In genomic region chrX:96655947-96656623, GRCh38 we compare ENCODE assay signal across 32 cellular contexts.
"Had no signal": no experiment of that assay in that cellular context is flagged by ENCODE, and none has a peak within 500 bp of the region (broad histone marks: within the 10 kb centered on the region; RNA-seq: fewer than 3 reads in every experiment).

No MANE protein-coding gene starts in this region.

- ATAC-seq: activated CD4-positive, CD25-positive, alpha-beta regulatory T cell treated with anti-CD3 and anti-CD28 coated beads, Interleukin-2, amount 50 U/mL, for 24 hours; activated CD8-positive, alpha-beta T cell treated with anti-CD3 and anti-CD28 coated beads for 36 hours; activated naive CD8-positive, alpha-beta T cell treated with anti-CD3 and anti-CD28 coated beads, Interleukin-2, amount 50 U/mL, for 24 hours; effector memory CD8-positive, alpha-beta T cell; esophagus mucosa; T-helper 17 cell had no signal

- H3K36me3 Mint-ChIP-seq: activated naive CD4-positive, alpha-beta T cell treated with anti-CD3 and anti-CD28 coated beads, Interleukin-2, amount 50 U/mL, for 24 hours; activated naive CD8-positive, alpha-beta T cell treated with anti-CD3 and anti-CD28 coated beads for 36 hours; brain had no signal

- H3K9me3 ChIP-seq: adrenal gland, breast epithelium had no signal

- H3K4me3 ChIP-seq: adrenal gland, breast epithelium, cardiac muscle cell had no signal

- H3K27me3 ChIP-seq: cardiac muscle cell had no signal

- H3K9me3 Mint-ChIP-seq: activated B cell treated with CpG ODN at 0.5 μM for 24 hours; activated CD8-positive, alpha-beta T cell treated with anti-CD3 and anti-CD28 coated beads for 36 hours; activated naive CD4-positive, alpha-beta T cell treated with anti-CD3 and anti-CD28 coated beads for 36 hours; activated naive CD4-positive, alpha-beta T cell treated with anti-CD3 and anti-CD28 coated beads, Interleukin-2, amount 50 U/mL, for 24 hours; activated naive CD8-positive, alpha-beta T cell treated with anti-CD3 and anti-CD28 coated beads for 36 hours; activated naive CD8-positive, alpha-beta T cell treated with anti-CD3 and anti-CD28 coated beads, Interleukin-2, amount 50 U/mL, for 24 hours; activated T-helper 1 cell treated with anti-CD3 and anti-CD28 coated beads, Interleukin-12 subunit alpha, Interleukin-12 subunit beta, Interleukin-2, Interleukin-4 antibody, amounts not matched to agents 30 ng/mL and 10 ng/mL and 1 ng/mL, durations not matched to agents 14 hours and 24 hours and 36 hours; activated T-helper 2 cell treated with anti-CD3 and anti-CD28 coated beads, Interferon-gamma antibody, Interleukin-2, Interleukin-4, amounts not matched to agents 10 μg/mL and 5 μg/mL and 100 μg/mL, durations not matched to agents 14 hours and 24 hours and 36 hours; central memory CD8-positive, alpha-beta T cell; effector memory CD8-positive, alpha-beta T cell; T-helper 2 cell treated with Interferon-gamma antibody and Interleukin-4, amounts not matched to agents 5 μg/mL and 100 μg/mL, for 36 hours had no signal

- H3K27me3 Mint-ChIP-seq: activated CD8-positive, alpha-beta T cell treated with anti-CD3 and anti-CD28 coated beads for 36 hours; activated naive CD8-positive, alpha-beta T cell treated with anti-CD3 and anti-CD28 coated beads, Interleukin-2, amount 50 U/mL, for 24 hours had no signal

- H3K27ac Mint-ChIP-seq: activated B cell treated with CpG ODN at 0.5 μM for 24 hours; activated CD8-positive, alpha-beta T cell treated with anti-CD3 and anti-CD28 coated beads for 36 hours; activated naive CD4-positive, alpha-beta T cell treated with anti-CD3 and anti-CD28 coated beads for 36 hours; activated naive CD4-positive, alpha-beta T cell treated with anti-CD3 and anti-CD28 coated beads, Interleukin-2, amount 50 U/mL, for 24 hours; activated naive CD8-positive, alpha-beta T cell treated with anti-CD3 and anti-CD28 coated beads for 36 hours; activated naive CD8-positive, alpha-beta T cell treated with anti-CD3 and anti-CD28 coated beads, Interleukin-2, amount 50 U/mL, for 24 hours; activated T-helper 1 cell treated with anti-CD3 and anti-CD28 coated beads, Interleukin-12 subunit alpha, Interleukin-12 subunit beta, Interleukin-2, Interleukin-4 antibody, amounts not matched to agents 30 ng/mL and 10 ng/mL and 1 ng/mL, durations not matched to agents 14 hours and 24 hours and 36 hours; activated T-helper 2 cell treated with anti-CD3 and anti-CD28 coated beads, Interferon-gamma antibody, Interleukin-2, Interleukin-4, amounts not matched to agents 10 μg/mL and 5 μg/mL and 100 μg/mL, durations not matched to agents 14 hours and 24 hours and 36 hours; brain; effector memory CD8-positive, alpha-beta T cell; T-helper 17 cell; T-helper 2 cell treated with Interferon-gamma antibody and Interleukin-4, amounts not matched to agents 5 μg/mL and 100 μg/mL, for 36 hours had no signal

- H3K4me1 Mint-ChIP-seq: activated B cell treated with CpG ODN at 0.5 μM for 24 hours; activated naive CD4-positive, alpha-beta T cell treated with anti-CD3 and anti-CD28 coated beads, Interleukin-2, amount 50 U/mL, for 24 hours; activated naive CD8-positive, alpha-beta T cell treated with anti-CD3 and anti-CD28 coated beads for 36 hours; activated naive CD8-positive, alpha-beta T cell treated with anti-CD3 and anti-CD28 coated beads, Interleukin-2, amount 50 U/mL, for 24 hours; brain; central memory CD8-positive, alpha-beta T cell; T-helper 17 cell had no signal

- H3K36me3 ChIP-seq: adrenal gland, breast epithelium, cardiac muscle cell, WERI-Rb-1 had no signal

- H3K27ac ChIP-seq: adrenal gland, breast epithelium, cardiac muscle cell, WERI-Rb-1 had no signal

- DNase-seq: activated B cell treated with CpG ODN at 0.5 μM for 24 hours; activated CD4-positive, alpha-beta T cell treated with anti-CD3 and anti-CD28 coated beads for 48 hours; activated CD4-positive, alpha-beta T cell treated with anti-CD3 and anti-CD28 coated beads, Interleukin-2, amount 50 U/mL, for 1 hour; activated CD4-positive, alpha-beta T cell treated with anti-CD3 and anti-CD28 coated beads, Interleukin-2, amount 50 U/mL, for 48 hours; activated CD8-positive, alpha-beta memory T cell treated with anti-CD3 and anti-CD28 coated beads for 24 hours; activated CD8-positive, alpha-beta T cell treated with anti-CD3 and anti-CD28 coated beads for 36 hours; activated effector memory CD4-positive, alpha-beta T cell treated with anti-CD3 and anti-CD28 coated beads, Interleukin-2, amount 50 U/mL, for 16 hours; activated naive CD4-positive, alpha-beta T cell treated with anti-CD3 and anti-CD28 coated beads for 36 hours; activated naive CD8-positive, alpha-beta T cell treated with anti-CD3 and anti-CD28 coated beads for 36 hours; activated naive CD8-positive, alpha-beta T cell treated with anti-CD3 and anti-CD28 coated beads, Interleukin-2, amount 50 U/mL, for 24 hours; activated T-cell treated with anti-CD3 and anti-CD28 coated beads, Interleukin-2, amount 50 U/mL, for 48 hours; adrenal gland; aorta; cortex of kidney; dermis blood vessel endothelial cell; effector CD4-positive, alpha-beta T cell; effector memory CD8-positive, alpha-beta T cell; foreskin fibroblast; T-helper 1 cell; T-helper 17 cell; T1000; WERI-Rb-1 had no signal

- H3K4me3 Mint-ChIP-seq: activated B cell treated with CpG ODN at 0.5 μM for 24 hours; activated CD8-positive, alpha-beta T cell treated with anti-CD3 and anti-CD28 coated beads for 36 hours; activated naive CD4-positive, alpha-beta T cell treated with anti-CD3 and anti-CD28 coated beads for 36 hours; activated naive CD4-positive, alpha-beta T cell treated with anti-CD3 and anti-CD28 coated beads, Interleukin-2, amount 50 U/mL, for 24 hours; activated naive CD8-positive, alpha-beta T cell treated with anti-CD3 and anti-CD28 coated beads for 36 hours; activated naive CD8-positive, alpha-beta T cell treated with anti-CD3 and anti-CD28 coated beads, Interleukin-2, amount 50 U/mL, for 24 hours; activated T-helper 1 cell treated with anti-CD3 and anti-CD28 coated beads, Interleukin-12 subunit alpha, Interleukin-12 subunit beta, Interleukin-2, Interleukin-4 antibody, amounts not matched to agents 30 ng/mL and 10 ng/mL and 1 ng/mL, durations not matched to agents 14 hours and 24 hours and 36 hours; brain; central memory CD8-positive, alpha-beta T cell; effector memory CD8-positive, alpha-beta T cell; T-helper 17 cell; T-helper 2 cell treated with Interferon-gamma antibody and Interleukin-4, amounts not matched to agents 5 μg/mL and 100 μg/mL, for 36 hours had no signal

- H3K4me1 ChIP-seq: adrenal gland, breast epithelium had no signal
